Comparison of ENCODE assay signal across 8 cellular contexts in the genomic region with DNA sequence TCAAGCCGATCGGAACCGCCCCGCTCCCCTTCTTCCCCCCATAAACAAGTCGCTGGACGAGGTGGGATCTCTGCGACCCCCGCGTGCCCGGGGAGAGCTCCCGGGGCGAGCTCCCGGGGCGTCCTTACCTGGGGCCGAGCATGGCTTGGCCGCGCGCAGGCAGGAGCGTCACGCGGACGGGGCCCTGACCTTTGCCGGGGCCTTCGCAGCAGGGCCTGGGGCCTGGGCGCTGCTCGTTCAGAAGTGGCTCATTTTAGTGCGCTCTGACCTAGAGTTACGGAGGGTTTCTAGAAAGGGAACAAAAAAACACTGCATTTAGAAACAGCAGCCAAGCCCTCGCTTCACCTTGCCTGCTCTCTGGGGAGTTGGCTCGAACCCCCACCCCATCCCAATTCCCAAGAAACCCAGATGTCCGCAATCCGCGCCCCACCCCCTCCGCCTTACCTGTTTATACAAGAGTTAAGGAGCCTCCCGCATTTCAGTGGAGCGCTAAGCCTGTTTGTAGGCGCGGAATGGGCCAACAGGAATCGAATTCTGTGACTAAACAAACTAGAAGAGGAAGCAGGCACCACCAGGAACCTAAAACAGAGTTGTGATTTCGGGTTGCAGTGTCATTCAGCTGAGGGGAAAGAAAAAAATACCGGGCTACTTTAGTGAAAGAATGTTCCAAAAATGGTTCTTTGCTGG. TPM values are rescaled to one million over a fixed set of nuclear protein-coding genes. Genes with fewer than 3 reads are reported as not detected.
DNase-seq lines count a peak whose midpoint lies in the region; ATAC-seq and TF ChIP-seq lines count a peak whose summit lies in the region.

No MANE protein-coding gene starts in this region.

- peak; percentile 12 for DNase-seq in activated CD4-positive, alpha-beta T cell treated with anti-CD3 and anti-CD28 coated beads for 36 hours
- DNase-seq in activated CD4-positive, alpha-beta T cell treated with anti-CD3 and anti-CD28 coated beads, Interleukin-2, amount 50 U/mL, for 48 hours, result no peak
- DNase-seq in Panc1 (ENCODE audit: low read depth, low spot score) (no peak), heart left ventricle (peak in 3 of 5 donors; percentile 13 to 38 (median 34)), trophoblast cell (peak; percentile 83), NCI-H1105 (lab: John Stamatoyannopoulos, UW) (no peak)
- no peak for DNase-seq in activated effector memory CD4-positive, alpha-beta T cell treated with anti-CD3 and anti-CD28 coated beads, Interleukin-2, amount 50 U/mL, for 16 hours

- H3K4me1 ChIP-seq in Panc1 (ENCODE audit: control insufficient read depth, insufficient read depth, low read length) (no peaks in the 10 kb centered on the region), heart left ventricle (peaks cover 0 to 18% (median 3%) of the 10 kb centered on the region in 12 donors), trophoblast cell (ENCODE audit: control insufficient read depth in 1 of 2, insufficient read depth in 2 of 2, low read length in 2 of 2) (peaks cover 3 to 4% of the 10 kb centered on the region in 2 experiments)

- CTCF ChIA-PET in activated CD4-positive, alpha-beta T cell treated with anti-CD3 and anti-CD28 coated beads for 36 hours (lab: Charles Lee), result interaction anchor here (0.8 kb wide), 1 partner anchor 11 kb away, joined by 3 read pairs; no protein-coding TSS in a partner anchor
- CTCF ChIA-PET in Panc1 (lab: Charles Lee), result no interaction called here

- H3K18ac ChIP-seq in trophoblast cell (ENCODE audit: low read length), result peak overlapping the region; percentile 55

- peak overlapping the region; percentile 14 for H3K9ac ChIP-seq in trophoblast cell (ENCODE audit: low read length)

- H3K4me3 ChIP-seq in Panc1 (ENCODE audit: low read depth in 2 of 2, low read length in 2 of 2) (peak overlapping the region; percentile 51 to 72), heart left ventricle (peak overlapping the region in 10 of 12 donors; percentile 40 to 70 (median 56)), trophoblast cell (ENCODE audit: low read depth, low read length) (peak overlapping the region; percentile 72)

- peak overlapping the region; percentile 71 for H4K12ac ChIP-seq in trophoblast cell (ENCODE audit: low read depth, low read length)

- H3K23ac ChIP-seq in trophoblast cell (ENCODE audit: low read length), result no peak overlapping the region

- no peak for TF ChIP-seq POLR2A in heart left ventricle (IDR thresholded peaks at IDR 0.05)

- peak overlapping the region; percentile 7 for H2AK5ac ChIP-seq in trophoblast cell (ENCODE audit: low read length)

- no TSS peak for BruUV-seq in Panc1 (replicated peaks; lab: Mats Ljungman, UMichigan)

- H3K27me3 Mint-ChIP-seq in activated CD4-positive, alpha-beta T cell treated with anti-CD3 and anti-CD28 coated beads for 36 hours, result peaks cover 24% of the 10 kb centered on the region

- H3K4me2 ChIP-seq in trophoblast cell (ENCODE audit: low read length), result peak overlapping the region; percentile 87

- H2BK5ac ChIP-seq in trophoblast cell (ENCODE audit: low read depth, low read length, poor library complexity), result peak overlapping the region; percentile 94

- no peaks in the 10 kb centered on the region for H3K36me3 Mint-ChIP-seq in activated CD4-positive, alpha-beta T cell treated with anti-CD3 and anti-CD28 coated beads for 36 hours (ENCODE audit: low read depth)

- in situ Hi-C loops in Panc1 (cut with HindIII; ENCODE audit: low pct_unique_long_range_greater_than_20kb, low sequenced_read_pairs), result no loop called here

- peak overlapping the region; percentile 85 for H4K8ac ChIP-seq in trophoblast cell (ENCODE audit: low read depth, low read length)

- H3K27me3 ChIP-seq in Panc1 (ENCODE audit: control insufficient read depth, insufficient read depth, low read length) (no peaks in the 10 kb centered on the region; the same call in 1 of the 2 replicates), heart left ventricle (peaks cover 0 to 30% (median 7%) of the 10 kb centered on the region in 9 donors), trophoblast cell (ENCODE audit: insufficient read depth, low read length) (no peaks in the 10 kb centered on the region)

- peak overlapping the region; percentile 67 for H3K14ac ChIP-seq in trophoblast cell (ENCODE audit: low read length)

- TF ChIP-seq CTCF in Panc1 (IDR thresholded peaks at IDR 0.05) (no peak), heart left ventricle (IDR thresholded peaks at IDR 0.05) (no peak)

- POLR2A ChIA-PET in activated CD4-positive, alpha-beta T cell treated with anti-CD3 and anti-CD28 coated beads for 36 hours (lab: Charles Lee), result no interaction called here
- POLR2A ChIA-PET in Panc1 (lab: Charles Lee), result no interaction called here

- ATAC-seq in activated CD4-positive, alpha-beta T cell treated with anti-CD3 and anti-CD28 coated beads for 36 hours, result no peak
- ATAC-seq in HG02938 (IDR thresholded peaks at IDR 0.05; ENCODE audit: unreplicated experiment) (peak; percentile 57), Panc1 (peak; percentile 67), heart left ventricle (peak in 3 of 4 donors; percentile 47 to 65 (median 57))

- no peaks in the 10 kb centered on the region for H3K9me3 ChIP-seq in Panc1 (ENCODE audit: control insufficient read depth, insufficient read depth, low read depth, low read length)
- H3K9me3 ChIP-seq in heart left ventricle, result no peaks in the 10 kb centered on the region
- H3K9me3 ChIP-seq in trophoblast cell (ENCODE audit: insufficient read depth, low read depth, low read length), result no peaks in the 10 kb centered on the region

- peaks cover 36% of the 10 kb centered on the region for H3K4me1 Mint-ChIP-seq in activated CD4-positive, alpha-beta T cell treated with anti-CD3 and anti-CD28 coated beads for 36 hours

- H2AFZ ChIP-seq in trophoblast cell (ENCODE audit: insufficient read depth, low read length, poor library complexity), result peak overlapping the region; percentile 32

- H2BK120ac ChIP-seq in trophoblast cell (ENCODE audit: insufficient read depth, low read length, poor library complexity), result peak overlapping the region; percentile 88

- H3K36me3 ChIP-seq in Panc1 (ENCODE audit: control insufficient read depth, insufficient read depth, low read length) (no peaks in the 10 kb centered on the region; the same call in 1 of the 2 replicates), heart left ventricle (no peaks in the 10 kb centered on the region), trophoblast cell (ENCODE audit: control insufficient read depth in 1 of 2, insufficient read depth in 2 of 2, low read length in 2 of 2) (peaks cover 0 to under 1% of the 10 kb centered on the region in 2 experiments)

- H3K79me2 ChIP-seq in trophoblast cell (ENCODE audit: control insufficient read depth, insufficient read depth, low read length, poor library complexity), result peaks cover 8% of the 10 kb centered on the region

- peak overlapping the region; percentile 79 for H3K27ac Mint-ChIP-seq in activated CD4-positive, alpha-beta T cell treated with anti-CD3 and anti-CD28 coated beads for 36 hours

- H4K91ac ChIP-seq in trophoblast cell (ENCODE audit: low read depth, low read length), result peak overlapping the region; percentile 91

- H3K9me3 Mint-ChIP-seq in activated CD4-positive, alpha-beta T cell treated with anti-CD3 and anti-CD28 coated beads for 36 hours (ENCODE audit: low read depth), result no peaks in the 10 kb centered on the region

- H3K27ac ChIP-seq in Panc1 (ENCODE audit: low read length) (no peak overlapping the region), heart left ventricle (peak overlapping the region in 10 of 12 donors; percentile 17 to 96 (median 52)), trophoblast cell (ENCODE audit: low read depth, low read length) (peak overlapping the region; percentile 98)

- H3K4ac ChIP-seq in trophoblast cell (ENCODE audit: low read depth, low read length), result peak overlapping the region; percentile 19

- peak overlapping the region; percentile 56 for H2BK12ac ChIP-seq in trophoblast cell (ENCODE audit: low read length)

- 40 to 70% (median 45%) methylated on average over 17 to 41 of the region's 41 CpGs for WGBS in heart left ventricle, 4 donors
- WGBS in trophoblast cell (ENCODE audit: extremely low coverage, insufficient coverage, insufficient read length), result no CpG with 5 or more reads among the region's 41 CpGs

- intact Hi-C loops in activated CD4-positive, alpha-beta T cell treated with anti-CD3 and anti-CD28 coated beads for 36 hours (cut with DNase I, micrococcal nuclease), result no loop called here
- intact Hi-C loops in Panc1 (cut with micrococcal nuclease; ENCODE audit: unreplicated experiment), result no loop called here
- intact Hi-C loops in heart left ventricle (cut with DNase I), result no loop called here

- peak overlapping the region; percentile 73 for H3K4me3 Mint-ChIP-seq in activated CD4-positive, alpha-beta T cell treated with anti-CD3 and anti-CD28 coated beads for 36 hours

- peaks cover 15% of the 10 kb centered on the region for H3K79me1 ChIP-seq in trophoblast cell (ENCODE audit: low read length)

RNA-seq across cellular contexts. Expression of a gene that starts 0.8 kb away (rescaled TPM):
- 1 to 10 TPM; 3.2 to 4.4 TPM for total RNA-seq in activated CD4-positive, alpha-beta T cell treated with anti-CD3 and anti-CD28 coated beads for 36 hours
- total RNA-seq in Panc1 (2021; ENCODE audit: unreplicated experiment) (2.0 TPM), heart left ventricle (10 to 100 TPM in 2 of 9 donors, 1 to 10 TPM in 6, under 1 TPM in 1; 1.00 to 29.9 (median 3.8) TPM)
- 1.8 TPM for polyA plus RNA-seq in Panc1 (2012; ENCODE audit: insufficient read length)
- polyA plus RNA-seq in heart left ventricle, result under 1 TPM; 0.50 to 0.91 TPM
- 45.7 and 49.2 TPM in 2 replicates for polyA plus RNA-seq in trophoblast cell (2013)

Comparison
In these comparisons a context has a peak if more than half of its experiments do, and no peak if none do; other contexts are left out.
1. DNase-seq: peak in activated CD4-positive, alpha-beta T cell treated with anti-CD3 and anti-CD28 coated beads for 36 hours (single experiment), heart left ventricle (3 of 5) and trophoblast cell (2 of 2); none in activated CD4-positive, alpha-beta T cell treated with anti-CD3 and anti-CD28 coated beads, Interleukin-2, amount 50 U/mL, for 48 hours (0 of 2), Panc1 (single experiment), activated effector memory CD4-positive, alpha-beta T cell treated with anti-CD3 and anti-CD28 coated beads, Interleukin-2, amount 50 U/mL, for 16 hours (single experiment) and NCI-H1105 (single experiment).
2. Peak in every context shown above with its lines, with median percentiles within 50 percentile points of each other: H3K4me3 ChIP-seq.